Comparison of ENCODE assay signal across 1 cellular context in the genomic region with DNA sequence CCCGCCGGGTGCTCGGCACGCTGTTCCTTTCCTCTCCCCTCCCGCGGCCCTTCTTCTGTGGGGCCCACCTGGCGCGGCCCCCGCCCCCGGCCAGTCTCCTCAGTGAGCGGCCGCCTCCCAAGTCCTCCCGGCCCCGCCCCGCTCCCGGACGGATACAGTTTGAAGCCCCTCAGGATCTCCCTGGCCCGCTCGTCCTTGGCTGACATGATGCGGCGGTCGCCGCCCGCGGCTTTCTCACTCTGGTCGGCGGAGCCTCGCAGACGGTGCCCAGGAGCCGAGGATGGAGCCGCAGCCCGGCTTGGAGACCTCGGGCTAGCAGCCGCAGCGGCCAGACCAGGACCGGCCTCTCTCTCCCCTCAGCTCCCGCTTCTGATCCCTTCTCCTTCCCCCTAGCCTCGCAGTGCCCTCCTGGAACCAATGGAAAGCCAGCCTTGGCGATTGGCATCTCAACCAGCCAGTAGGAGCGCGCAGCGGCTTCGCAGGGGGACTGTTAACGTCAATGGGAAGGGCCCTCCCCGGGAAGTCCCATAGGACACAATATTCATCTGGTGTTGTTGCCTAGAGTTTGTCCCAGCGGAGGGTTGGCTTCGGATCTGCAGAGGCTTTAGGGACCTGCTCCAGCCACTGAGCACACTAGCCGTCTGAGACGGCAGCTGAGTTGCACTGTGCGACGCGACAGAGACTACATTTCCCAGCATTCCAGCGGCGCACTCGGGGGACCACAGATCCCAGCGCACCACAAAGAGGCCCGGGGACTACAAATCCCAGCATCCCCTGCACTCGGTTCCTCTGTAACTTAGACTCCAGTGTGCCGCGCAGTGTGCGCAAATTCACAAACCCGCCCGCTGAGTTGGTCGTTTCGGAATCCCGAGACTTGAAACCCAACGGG.
TF ChIP-seq lines count a peak whose summit lies in the region.

TSS of gene PDE6D (minus strand) at position 374 of the 889 bp plus-strand sequence. CDS start at position 206, 168 bp downstream.

TF ChIP-seq in HepG2, 621 proteins besides CTCF, POLR2A, EP300 and RAD21 (continued from another document and continues in another):
- no peak for TF ChIP-seq BATF2 (CRISPR knock-in tag; IDR thresholded peaks at IDR 0.05)
- TF ChIP-seq PRMT3 (CRISPR knock-in tag; IDR thresholded peaks at IDR 0.05; ENCODE audit: borderline replicate concordance, low read depth): no peak
- 0 out of 2 replicates have a peak, but pooled peaks have one; percentile 77 for TF ChIP-seq MTF2 (CRISPR knock-in tag; IDR thresholded peaks at IDR 0.05; ENCODE audit: borderline replicate concordance)
- TF ChIP-seq ZNF180 (CRISPR knock-in tag; IDR thresholded peaks at IDR 0.05; ENCODE audit: borderline replicate concordance, low read depth): no peak
- no peak; the same call in 1 of the 2 replicates for TF ChIP-seq ZNF136 (CRISPR knock-in tag; IDR thresholded peaks at IDR 0.05; ENCODE audit: low read depth)
- TF ChIP-seq ZNF337 (CRISPR knock-in tag; IDR thresholded peaks at IDR 0.05; ENCODE audit: borderline replicate concordance, low read depth): no peak
- no peak; the same call in 1 of the 2 replicates for TF ChIP-seq MIER3 (CRISPR knock-in tag; IDR thresholded peaks at IDR 0.05; ENCODE audit: borderline replicate concordance)
- TF ChIP-seq NFATC3 (CRISPR knock-in tag; IDR thresholded peaks at IDR 0.05): peak; percentile 76; the same call in 1 of the 2 replicates
- peak; percentile 18; the same call in 1 of the 2 replicates for TF ChIP-seq REL (CRISPR knock-in tag; conservative IDR thresholded peaks at IDR 0.05)
- no peak for TF ChIP-seq HNF4G (IDR thresholded peaks at IDR 0.05; ENCODE audit: borderline replicate concordance, low read depth, low read length)
- TF ChIP-seq HNF4G (CRISPR knock-in tag; IDR thresholded peaks at IDR 0.05; ENCODE audit: borderline replicate concordance, low read depth): peak; percentile 65; the same call in 1 of the 2 replicates
- TF ChIP-seq TOPORS (CRISPR knock-in tag; IDR thresholded peaks at IDR 0.05): peak; percentile 18; the same call in 1 of the 2 replicates
- TF ChIP-seq ZNF546 (CRISPR knock-in tag; conservative IDR thresholded peaks at IDR 0.05): no peak
- TF ChIP-seq, protein P1, sequence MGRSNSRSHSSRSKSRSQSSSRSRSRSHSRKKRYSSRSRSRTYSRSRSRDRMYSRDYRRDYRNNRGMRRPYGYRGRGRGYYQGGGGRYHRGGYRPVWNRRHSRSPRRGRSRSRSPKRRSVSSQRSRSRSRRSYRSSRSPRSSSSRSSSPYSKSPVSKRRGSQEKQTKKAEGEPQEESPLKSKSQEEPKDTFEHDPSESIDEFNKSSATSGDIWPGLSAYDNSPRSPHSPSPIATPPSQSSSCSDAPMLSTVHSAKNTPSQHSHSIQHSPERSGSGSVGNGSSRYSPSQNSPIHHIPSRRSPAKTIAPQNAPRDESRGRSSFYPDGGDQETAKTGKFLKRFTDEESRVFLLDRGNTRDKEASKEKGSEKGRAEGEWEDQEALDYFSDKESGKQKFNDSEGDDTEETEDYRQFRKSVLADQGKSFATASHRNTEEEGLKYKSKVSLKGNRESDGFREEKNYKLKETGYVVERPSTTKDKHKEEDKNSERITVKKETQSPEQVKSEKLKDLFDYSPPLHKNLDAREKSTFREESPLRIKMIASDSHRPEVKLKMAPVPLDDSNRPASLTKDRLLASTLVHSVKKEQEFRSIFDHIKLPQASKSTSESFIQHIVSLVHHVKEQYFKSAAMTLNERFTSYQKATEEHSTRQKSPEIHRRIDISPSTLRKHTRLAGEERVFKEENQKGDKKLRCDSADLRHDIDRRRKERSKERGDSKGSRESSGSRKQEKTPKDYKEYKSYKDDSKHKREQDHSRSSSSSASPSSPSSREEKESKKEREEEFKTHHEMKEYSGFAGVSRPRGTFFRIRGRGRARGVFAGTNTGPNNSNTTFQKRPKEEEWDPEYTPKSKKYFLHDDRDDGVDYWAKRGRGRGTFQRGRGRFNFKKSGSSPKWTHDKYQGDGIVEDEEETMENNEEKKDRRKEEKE (IDR thresholded peaks at IDR 0.05): no peak
- no peak; the same call in 1 of the 2 replicates for TF ChIP-seq ZNF460 (CRISPR knock-in tag; IDR thresholded peaks at IDR 0.05; ENCODE audit: borderline replicate concordance)
- TF ChIP-seq ATF1 (CRISPR knock-in tag; IDR thresholded peaks at IDR 0.05): peak; percentile 96
- TF ChIP-seq, protein P2, sequence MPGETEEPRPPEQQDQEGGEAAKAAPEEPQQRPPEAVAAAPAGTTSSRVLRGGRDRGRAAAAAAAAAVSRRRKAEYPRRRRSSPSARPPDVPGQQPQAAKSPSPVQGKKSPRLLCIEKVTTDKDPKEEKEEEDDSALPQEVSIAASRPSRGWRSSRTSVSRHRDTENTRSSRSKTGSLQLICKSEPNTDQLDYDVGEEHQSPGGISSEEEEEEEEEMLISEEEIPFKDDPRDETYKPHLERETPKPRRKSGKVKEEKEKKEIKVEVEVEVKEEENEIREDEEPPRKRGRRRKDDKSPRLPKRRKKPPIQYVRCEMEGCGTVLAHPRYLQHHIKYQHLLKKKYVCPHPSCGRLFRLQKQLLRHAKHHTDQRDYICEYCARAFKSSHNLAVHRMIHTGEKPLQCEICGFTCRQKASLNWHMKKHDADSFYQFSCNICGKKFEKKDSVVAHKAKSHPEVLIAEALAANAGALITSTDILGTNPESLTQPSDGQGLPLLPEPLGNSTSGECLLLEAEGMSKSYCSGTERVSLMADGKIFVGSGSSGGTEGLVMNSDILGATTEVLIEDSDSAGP (CRISPR knock-in tag; IDR thresholded peaks at IDR 0.05; ENCODE audit: borderline replicate concordance): peak; percentile 87; the same call in 1 of the 2 replicates
- TF ChIP-seq BHLHE40 (IDR thresholded peaks at IDR 0.05; ENCODE audit: low read length): no peak
- TF ChIP-seq ZNF350 (CRISPR knock-in tag; IDR thresholded peaks at IDR 0.05; ENCODE audit: borderline replicate concordance, low read depth): peak; percentile 90; the same call in 1 of the 2 replicates
- no peak for TF ChIP-seq TOE1 (CRISPR knock-in tag; IDR thresholded peaks at IDR 0.05)
- TF ChIP-seq ZNF18 (CRISPR knock-in tag; IDR thresholded peaks at IDR 0.05; ENCODE audit: insufficient replicate concordance): no peak
- TF ChIP-seq RFXANK (CRISPR knock-in tag; IDR thresholded peaks at IDR 0.05): no peak
- TF ChIP-seq HNRNPK (IDR thresholded peaks at IDR 0.05; ENCODE audit: low read depth, low read length, poor library complexity, severe bottlenecking): peak; percentile 80
- TF ChIP-seq FOXA1 (IDR thresholded peaks at IDR 0.05): no peak
- no peak for TF ChIP-seq FOXA1 (CRISPR knock-in tag; IDR thresholded peaks at IDR 0.05)
- TF ChIP-seq ZMYM4 (CRISPR knock-in tag; IDR thresholded peaks at IDR 0.05): peak; percentile 57
- TF ChIP-seq, protein P3, sequence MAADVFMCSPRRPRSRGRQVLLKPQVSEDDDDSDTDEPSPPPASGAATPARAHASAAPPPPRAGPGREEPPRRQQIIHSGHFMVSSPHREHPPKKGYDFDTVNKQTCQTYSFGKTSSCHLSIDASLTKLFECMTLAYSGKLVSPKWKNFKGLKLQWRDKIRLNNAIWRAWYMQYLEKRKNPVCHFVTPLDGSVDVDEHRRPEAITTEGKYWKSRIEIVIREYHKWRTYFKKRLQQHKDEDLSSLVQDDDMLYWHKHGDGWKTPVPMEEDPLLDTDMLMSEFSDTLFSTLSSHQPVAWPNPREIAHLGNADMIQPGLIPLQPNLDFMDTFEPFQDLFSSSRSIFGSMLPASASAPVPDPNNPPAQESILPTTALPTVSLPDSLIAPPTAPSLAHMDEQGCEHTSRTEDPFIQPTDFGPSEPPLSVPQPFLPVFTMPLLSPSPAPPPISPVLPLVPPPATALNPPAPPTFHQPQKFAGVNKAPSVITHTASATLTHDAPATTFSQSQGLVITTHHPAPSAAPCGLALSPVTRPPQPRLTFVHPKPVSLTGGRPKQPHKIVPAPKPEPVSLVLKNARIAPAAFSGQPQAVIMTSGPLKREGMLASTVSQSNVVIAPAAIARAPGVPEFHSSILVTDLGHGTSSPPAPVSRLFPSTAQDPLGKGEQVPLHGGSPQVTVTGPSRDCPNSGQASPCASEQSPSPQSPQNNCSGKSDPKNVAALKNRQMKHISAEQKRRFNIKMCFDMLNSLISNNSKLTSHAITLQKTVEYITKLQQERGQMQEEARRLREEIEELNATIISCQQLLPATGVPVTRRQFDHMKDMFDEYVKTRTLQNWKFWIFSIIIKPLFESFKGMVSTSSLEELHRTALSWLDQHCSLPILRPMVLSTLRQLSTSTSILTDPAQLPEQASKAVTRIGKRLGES (CRISPR knock-in tag; IDR thresholded peaks at IDR 0.05; ENCODE audit: borderline replicate concordance): no peak
- TF ChIP-seq ASH2L (IDR thresholded peaks at IDR 0.05; ENCODE audit: insufficient read length, low read depth, low read length): peak; percentile 98
- no peak for TF ChIP-seq KDM6A (CRISPR knock-in tag; IDR thresholded peaks at IDR 0.05; ENCODE audit: low read depth)
- peak; percentile 99 for TF ChIP-seq CREM (IDR thresholded peaks at IDR 0.05)
- TF ChIP-seq CREM (CRISPR knock-in tag; IDR thresholded peaks at IDR 0.05): no peak
- 0 out of 2 replicates have a peak, but pooled peaks have one; percentile 57 for TF ChIP-seq ZNF256 (CRISPR knock-in tag; conservative IDR thresholded peaks at IDR 0.05)
- no peak; the same call in 1 of the 2 replicates for TF ChIP-seq ZNF343 (CRISPR knock-in tag; IDR thresholded peaks at IDR 0.05)
- TF ChIP-seq THAP7 (CRISPR knock-in tag; IDR thresholded peaks at IDR 0.05): no peak
- no peak for TF ChIP-seq CEBPB (IDR thresholded peaks at IDR 0.05; ENCODE audit: borderline replicate concordance, low read depth, low read length)
- TF ChIP-seq TRIM24 (CRISPR knock-in tag; IDR thresholded peaks at IDR 0.05): no peak
- peak; percentile 89 for TF ChIP-seq ZNF33B (CRISPR knock-in tag; IDR thresholded peaks at IDR 0.05)
- TF ChIP-seq ZNF333 (CRISPR knock-in tag; IDR thresholded peaks at IDR 0.05; ENCODE audit: borderline replicate concordance): peak; percentile 96; the same call in 1 of the 2 replicates
- TF ChIP-seq, protein P4, sequence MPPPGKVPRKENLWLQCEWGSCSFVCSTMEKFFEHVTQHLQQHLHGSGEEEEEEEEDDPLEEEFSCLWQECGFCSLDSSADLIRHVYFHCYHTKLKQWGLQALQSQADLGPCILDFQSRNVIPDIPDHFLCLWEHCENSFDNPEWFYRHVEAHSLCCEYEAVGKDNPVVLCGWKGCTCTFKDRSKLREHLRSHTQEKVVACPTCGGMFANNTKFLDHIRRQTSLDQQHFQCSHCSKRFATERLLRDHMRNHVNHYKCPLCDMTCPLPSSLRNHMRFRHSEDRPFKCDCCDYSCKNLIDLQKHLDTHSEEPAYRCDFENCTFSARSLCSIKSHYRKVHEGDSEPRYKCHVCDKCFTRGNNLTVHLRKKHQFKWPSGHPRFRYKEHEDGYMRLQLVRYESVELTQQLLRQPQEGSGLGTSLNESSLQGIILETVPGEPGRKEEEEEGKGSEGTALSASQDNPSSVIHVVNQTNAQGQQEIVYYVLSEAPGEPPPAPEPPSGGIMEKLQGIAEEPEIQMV (CRISPR knock-in tag; IDR thresholded peaks at IDR 0.05; ENCODE audit: low read depth): peak; percentile 84
- TF ChIP-seq, protein P5, sequence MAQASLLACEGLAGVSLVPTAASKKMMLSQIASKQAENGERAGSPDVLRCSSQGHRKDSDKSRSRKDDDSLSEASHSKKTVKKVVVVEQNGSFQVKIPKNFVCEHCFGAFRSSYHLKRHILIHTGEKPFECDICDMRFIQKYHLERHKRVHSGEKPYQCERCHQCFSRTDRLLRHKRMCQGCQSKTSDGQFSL (CRISPR knock-in tag; IDR thresholded peaks at IDR 0.05): peak; percentile 27; the same call in 1 of the 2 replicates
- no peak for TF ChIP-seq ZNF367 (CRISPR knock-in tag; IDR thresholded peaks at IDR 0.05; ENCODE audit: borderline replicate concordance)
- no peak for TF ChIP-seq ZBTB14 (CRISPR knock-in tag; IDR thresholded peaks at IDR 0.05)
- no peak for TF ChIP-seq ZNF7 (CRISPR knock-in tag; IDR thresholded peaks at IDR 0.05)
- TF ChIP-seq MED1 (CRISPR knock-in tag; IDR thresholded peaks at IDR 0.05): 0 out of 2 replicates have a peak, but pooled peaks have one; percentile 62
- TF ChIP-seq, protein P6, sequence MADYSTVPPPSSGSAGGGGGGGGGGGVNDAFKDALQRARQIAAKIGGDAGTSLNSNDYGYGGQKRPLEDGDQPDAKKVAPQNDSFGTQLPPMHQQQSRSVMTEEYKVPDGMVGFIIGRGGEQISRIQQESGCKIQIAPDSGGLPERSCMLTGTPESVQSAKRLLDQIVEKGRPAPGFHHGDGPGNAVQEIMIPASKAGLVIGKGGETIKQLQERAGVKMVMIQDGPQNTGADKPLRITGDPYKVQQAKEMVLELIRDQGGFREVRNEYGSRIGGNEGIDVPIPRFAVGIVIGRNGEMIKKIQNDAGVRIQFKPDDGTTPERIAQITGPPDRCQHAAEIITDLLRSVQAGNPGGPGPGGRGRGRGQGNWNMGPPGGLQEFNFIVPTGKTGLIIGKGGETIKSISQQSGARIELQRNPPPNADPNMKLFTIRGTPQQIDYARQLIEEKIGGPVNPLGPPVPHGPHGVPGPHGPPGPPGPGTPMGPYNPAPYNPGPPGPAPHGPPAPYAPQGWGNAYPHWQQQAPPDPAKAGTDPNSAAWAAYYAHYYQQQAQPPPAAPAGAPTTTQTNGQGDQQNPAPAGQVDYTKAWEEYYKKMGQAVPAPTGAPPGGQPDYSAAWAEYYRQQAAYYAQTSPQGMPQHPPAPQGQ (CRISPR knock-in tag; IDR thresholded peaks at IDR 0.05; ENCODE audit: borderline replicate concordance): no peak
